Comparison of ENCODE assay signal across 9 cellular contexts in genomic region chr7:131026297-131027003, GRCh38.
DNase-seq lines count a peak whose midpoint lies in the region; ATAC-seq and TF ChIP-seq lines count a peak whose summit lies in the region.
"Had no signal": no experiment of that assay in that cellular context is flagged by ENCODE, and none has a peak within 500 bp of the region (broad histone marks: within the 10 kb centered on the region; RNA-seq: fewer than 3 reads in every experiment).

No MANE protein-coding gene starts in this region.

- H4K20me1 ChIP-seq in GM23338 (replicated peaks; ENCODE audit: insufficient read depth) (no peaks in the 10 kb centered on the region; the same call in 1 of the 2 replicates), SK-N-SH (ENCODE audit: insufficient read depth) (peaks cover 3% of the 10 kb centered on the region; the same call in 1 of the 2 replicates), hepatocyte (ENCODE audit: insufficient read depth, poor library complexity, severe bottlenecking) (no peaks in the 10 kb centered on the region)

- H3K36me3 ChIP-seq in GM23338 (ENCODE audit: insufficient read depth) (no peaks in the 10 kb centered on the region; the same call in 1 of the 2 replicates), SK-N-SH (replicated peaks in 1 of 2; ENCODE audit: control insufficient read depth in 1 of 2, insufficient read depth in 2 of 2, low read length in 1 of 2) (peaks cover 0 to 15% of the 10 kb centered on the region in 2 experiments), hepatocyte (replicated peaks; ENCODE audit: insufficient read depth, low read depth) (no peaks in the 10 kb centered on the region)

- no peaks in the 10 kb centered on the region for H3F3A ChIP-seq in GM23338 (replicated peaks; ENCODE audit: low read depth)
- H3F3A ChIP-seq in SK-N-SH (replicated peaks; ENCODE audit: insufficient read depth) = peaks cover 6% of the 10 kb centered on the region

- H3K4me3 Mint-ChIP-seq in GM23338 = no peak overlapping the region
- H3K4me3 Mint-ChIP-seq: nephron progenitor cell had no signal

- H3K36me3 Mint-ChIP-seq in GM23338 (ENCODE audit: low read depth) = peaks cover 12% of the 10 kb centered on the region; the same call in 2 of the 3 replicates

- POLR2A ChIA-PET in SK-N-SH (lab: Yijun Ruan, JAX) = interaction anchor here (0.7 kb wide), 1 partner anchor 88 kb away, joined by 3 read pairs; no protein-coding TSS in a partner anchor

- H3K9me3 Mint-ChIP-seq in GM23338 = no peaks in the 10 kb centered on the region
- H3K9me3 Mint-ChIP-seq: nephron progenitor cell had no signal

- peaks cover 16% of the 10 kb centered on the region for H3K4me1 Mint-ChIP-seq in GM23338

- CTCF ChIA-PET in SK-N-SH (lab: Yijun Ruan, JAX) = interaction anchor here (0.6 to 7.4 kb wide), 8 partner anchors 14 to 478 kb away, joined by 3 to 46 read pairs (median 4); no protein-coding TSS in a partner anchor

- no peaks in the 10 kb centered on the region for H3K9me3 ChIP-seq in SK-N-SH
- no peaks in the 10 kb centered on the region for H3K9me3 ChIP-seq in hepatocyte (ENCODE audit: low read depth)

- no peaks in the 10 kb centered on the region for H3K27me3 ChIP-seq in GM23338 (ENCODE audit: insufficient read depth)
- H3K27me3 ChIP-seq in SK-N-SH (ENCODE audit: insufficient read depth) = no peaks in the 10 kb centered on the region
- no peaks in the 10 kb centered on the region for H3K27me3 ChIP-seq in hepatocyte

- no peak overlapping the region for H3K9ac ChIP-seq in SK-N-SH

- H3K4me1 ChIP-seq in GM23338 (ENCODE audit: insufficient read depth) = no peaks in the 10 kb centered on the region
- peaks cover 9 to 16% of the 10 kb centered on the region in 2 experiments; a peak in 3 of 4 replicates for H3K4me1 ChIP-seq in SK-N-SH (ENCODE audit: control insufficient read depth in 1 of 2, insufficient read depth in 2 of 2, low read depth in 1 of 2, low read length in 1 of 2)
- no peaks in the 10 kb centered on the region for H3K4me1 ChIP-seq in hepatocyte (ENCODE audit: insufficient read depth)

- peak; percentile 86 for DNase-seq in EH (ENCODE audit: low read depth)
- no peak for DNase-seq in GM23338 (ENCODE audit: low spot score)
- DNase-seq in SK-N-SH = no peak
- peak; percentile 20 for DNase-seq in hepatocyte (ENCODE audit: low spot score)
- no peak for DNase-seq in D341Med (ENCODE audit: low spot score)
- DNase-seq in DMS 273 treated with DMSO at 0.1 percent for 48 hours (lab: John Stamatoyannopoulos, UW) = no peak
- DNase-seq in amygdala (lab: John Stamatoyannopoulos, UW) = no peak
- no peak for DNase-seq in DMS53 treated with DMSO at 0.1 percent for 48 hours (lab: John Stamatoyannopoulos, UW; ENCODE audit: unreplicated experiment)
- DNase-seq: nephron progenitor cell had no signal

- 68% methylated on average over 7 of the region's 7 CpGs for WGBS in SK-N-SH (ENCODE audit: low lambda C conversion rate)
- 94% methylated on average over 7 of the region's 7 CpGs for WGBS in hepatocyte (ENCODE audit: low lambda C conversion rate, missing lambda C conversion rate)

- H3K27ac ChIP-seq in GM23338 (ENCODE audit: low read depth) (peak overlapping the region; percentile 64; the same call in 1 of the 2 replicates), SK-N-SH (ENCODE audit: low read depth in 2 of 2, low read length in 1 of 2) (peak overlapping the region in 1 of 2 experiments; percentile 46; a peak in 2 of 4 replicates), hepatocyte (no peak overlapping the region)

- H3K4me2 ChIP-seq in GM23338 (no peak overlapping the region), SK-N-SH (peak overlapping the region; percentile 7; the same call in 1 of the 2 replicates), hepatocyte (no peak overlapping the region)

- TF ChIP-seq CTCF in GM23338 (conservative IDR thresholded peaks at IDR 0.05; ENCODE audit: low read depth in 2 of 2) (no peak), SK-N-SH (IDR thresholded peaks at IDR 0.05) (no peak), hepatocyte (IDR thresholded peaks at IDR 0.05; ENCODE audit: poor library complexity) (no peak)

- no peak overlapping the region for H3K27ac Mint-ChIP-seq in GM23338
- H3K27ac Mint-ChIP-seq: nephron progenitor cell had no signal

- H2AFZ ChIP-seq in GM23338 (no peak overlapping the region), SK-N-SH (ENCODE audit: low read depth) (no peak overlapping the region), hepatocyte (no peak overlapping the region)

- peaks cover 2% of the 10 kb centered on the region for H3K27me3 Mint-ChIP-seq in GM23338 (ENCODE audit: insufficient read depth, low read depth, poor library complexity)

- H3K9me2 ChIP-seq in GM23338 (ENCODE audit: insufficient read depth) = no peaks in the 10 kb centered on the region
- no peaks in the 10 kb centered on the region for H3K9me2 ChIP-seq in SK-N-SH
- no peaks in the 10 kb centered on the region for H3K9me2 ChIP-seq in hepatocyte (replicated peaks; ENCODE audit: insufficient read depth)

- H3K79me2 ChIP-seq in GM23338 (replicated peaks; ENCODE audit: insufficient read depth) (peaks cover 11% of the 10 kb centered on the region; the same call in 1 of the 2 replicates), SK-N-SH (ENCODE audit: insufficient read depth) (peaks cover 57% of the 10 kb centered on the region), hepatocyte (no peaks in the 10 kb centered on the region)

- ATAC-seq in GM23338 = no peak

- no peak for TF ChIP-seq EP300 in SK-N-SH (IDR thresholded peaks at IDR 0.05; ENCODE audit: borderline replicate concordance in 1 of 2, low read depth in 1 of 2, low read length in 1 of 2)

- TF ChIP-seq RAD21 in SK-N-SH (IDR thresholded peaks at IDR 0.05; ENCODE audit: low read length) = no peak

- no peak overlapping the region for H3K4me3 ChIP-seq in GM23338
- H3K4me3 ChIP-seq in SK-N-SH (ENCODE audit: low read depth in 2 of 2, low read length in 1 of 2) = no peak overlapping the region
- no peak overlapping the region for H3K4me3 ChIP-seq in hepatocyte

TF ChIP-seq in GM23338, 12 proteins besides CTCF, POLR2A, EP300 and RAD21 (continues in another document):
- TF ChIP-seq ZNF114 (CRISPR knock-in tag; IDR thresholded peaks at IDR 0.05) (no peak), EZH2phosphoT487 (IDR thresholded peaks at IDR 0.05; ENCODE audit: unreplicated experiment) (no peak), POLR2AphosphoS5 (IDR thresholded peaks at IDR 0.05; ENCODE audit: low read depth) (no peak), ETS1 (IDR thresholded peaks at IDR 0.05) (no peak), CREB1 (CRISPR knock-in tag; IDR thresholded peaks at IDR 0.05; ENCODE audit: low read depth) (no peak)

TF ChIP-seq in SK-N-SH, 30 proteins besides CTCF, POLR2A, EP300 and RAD21:
- no peak for TF ChIP-seq NFIC (IDR thresholded peaks at IDR 0.05; ENCODE audit: borderline replicate concordance)
- TF ChIP-seq RXRA (IDR thresholded peaks at IDR 0.05; ENCODE audit: borderline replicate concordance, low read depth) = no peak
- no peak for TF ChIP-seq FOXJ3 (CRISPR knock-in tag; IDR thresholded peaks at IDR 0.05)
- no peak for TF ChIP-seq ELF1 (IDR thresholded peaks at IDR 0.05)
- peak; percentile 3; the same call in 1 of the 2 replicates for TF ChIP-seq FOSL2 (IDR thresholded peaks at IDR 0.05; ENCODE audit: borderline replicate concordance, low read depth)
- no peak for TF ChIP-seq GATA2 (CRISPR knock-in tag; IDR thresholded peaks at IDR 0.05)
- TF ChIP-seq FOXM1 (IDR thresholded peaks at IDR 0.05; ENCODE audit: low read depth) = no peak

Comparison
In these comparisons a context has a peak if more than half of its experiments do, and no peak if none do; other contexts are left out.
1. DNase-seq: peak in EH (single experiment) and hepatocyte (single experiment); none in GM23338 (single experiment), SK-N-SH (single experiment), D341Med (single experiment), DMS 273 treated with DMSO at 0.1 percent for 48 hours (single experiment), amygdala (0 of 56) and DMS53 treated with DMSO at 0.1 percent for 48 hours (single experiment).